9 cellular contexts compared by ENCODE assay signal in genomic region chr3:138479355-138479964, GRCh38.
DNase-seq lines count a peak whose midpoint lies in the region; ATAC-seq, FAIRE-seq and TF ChIP-seq lines count a peak whose summit lies in the region.
"Had no signal": no experiment of that assay in that cellular context is flagged by ENCODE, and none has a peak within 500 bp of the region (broad histone marks: within the 10 kb centered on the region; RNA-seq: fewer than 3 reads in every experiment).

No MANE protein-coding gene starts in this region.

- H3K4me3 ChIP-seq in astrocyte of the cerebellum (ENCODE audit: low read depth, low read length) = no peak overlapping the region

- FAIRE-seq in D721Med (lab: Jason Lieb, UNC) = no peak

- ATAC-seq in GM21529 (IDR thresholded peaks at IDR 0.05; ENCODE audit: unreplicated experiment) (peak; percentile 57), GM21423 (IDR thresholded peaks at IDR 0.05; ENCODE audit: unreplicated experiment) (no peak)

- DNase-seq in D721Med (ENCODE audit: insufficient read length, low spot score) (peak; percentile 31), NCI-H524 treated with DMSO at 0.1 percent for 48 hours (lab: John Stamatoyannopoulos, UW) (peak; percentile 14), astrocyte of the cerebellum (ENCODE audit: low read depth) (peak; percentile 9), left kidney (ENCODE audit: low read depth, low spot score) (peak; percentile 70), KG1 (lab: John Stamatoyannopoulos, UW) (no peak), cerebellar nuclear complex (lab: John Stamatoyannopoulos, UW) (no peak)
- DNase-seq: right cardiac atrium had no signal

- TF ChIP-seq CTCF in D721Med (IDR thresholded peaks at IDR 0.05; ENCODE audit: insufficient read depth, missing control alignments) = peak; percentile 83
- TF ChIP-seq CTCF in astrocyte of the cerebellum (IDR thresholded peaks at IDR 0.05; ENCODE audit: low read depth, low read length, missing control alignments) = peak; percentile 91

- in situ Hi-C loops in astrocyte of the cerebellum (cut with HindIII; ENCODE audit: low sequenced_read_pairs) = no loop called here

Comparison
In these comparisons a context has a peak if more than half of its experiments do, and no peak if none do; other contexts are left out.
1. DNase-seq: peak in D721Med (single experiment), NCI-H524 treated with DMSO at 0.1 percent for 48 hours (single experiment), astrocyte of the cerebellum (single experiment) and left kidney (single experiment); none in KG1 (single experiment) and cerebellar nuclear complex (0 of 2).